In genomic region chr2:189104926-189105325, GRCh38 we compare ENCODE assay signal across 23 cellular contexts.
DNase-seq lines count a peak whose midpoint lies in the region; ATAC-seq and TF ChIP-seq lines count a peak whose summit lies in the region.
"Had no signal": no experiment of that assay in that cellular context is flagged by ENCODE, and none has a peak within 500 bp of the region (broad histone marks: within the 10 kb centered on the region; RNA-seq: fewer than 3 reads in every experiment).

No MANE protein-coding gene starts in this region.

- ATAC-seq in omental fat pad (ENCODE audit: low FRiP score) = peak; percentile 41
- no peak for ATAC-seq in HG02678 (IDR thresholded peaks at IDR 0.05; ENCODE audit: unreplicated experiment)
- no peak for ATAC-seq in HG03097 (IDR thresholded peaks at IDR 0.05; ENCODE audit: low FRiP score, unreplicated experiment)
- ATAC-seq: HCT116, natural killer cell had no signal

- DNase-seq in EL (peak; percentile 55), RPMI7951 (ENCODE audit: low read depth) (peak; percentile 26), dermis microvascular lymphatic vessel endothelial cell (ENCODE audit: low read depth in 2 of 2) (peak; percentile 20 to 25), omental fat pad (ENCODE audit: low spot score) (no peak), NCI-H1105 treated with DMSO at 0.1 percent for 48 hours (lab: John Stamatoyannopoulos, UW) (no peak)
- DNase-seq in activated CD4-positive, alpha-beta T cell treated with anti-CD3 and anti-CD28 coated beads for 1 hour = no peak
- DNase-seq: activated CD4-positive, alpha-beta T cell treated with anti-CD3 and anti-CD28 coated beads, Interleukin-2, amount 10 ng/mL, durations not matched to agents 24 days and 14 days; activated CD8-positive, alpha-beta memory T cell treated with anti-CD3 and anti-CD28 coated beads, Interleukin-2, amount 50 U/mL, for 4 hours; activated effector memory CD4-positive, alpha-beta T cell treated with anti-CD3 and anti-CD28 coated beads, Interleukin-2, amount 50 U/mL, for 16 hours; Calu3; cortex of kidney; GDM1; head of caudate nucleus; Kasumi-1; natural killer cell; NCI-H1417; NCI-H2171; NCI-H774; stimulated activated CD8-positive, alpha-beta memory T cell treated with anti-CD3 and anti-CD28 coated beads, Interleukin-4, amount 100 ng/mL, for 48 hours; substantia nigra had no signal

- TF ChIP-seq CTCF in omental fat pad (IDR thresholded peaks at IDR 0.05) = no peak

Comparison
In these comparisons a context has a peak if more than half of its experiments do, and no peak if none do; other contexts are left out.
1. DNase-seq: peak in EL (single experiment), RPMI7951 (single experiment) and dermis microvascular lymphatic vessel endothelial cell (2 of 2); none in omental fat pad (single experiment), NCI-H1105 treated with DMSO at 0.1 percent for 48 hours (single experiment) and activated CD4-positive, alpha-beta T cell treated with anti-CD3 and anti-CD28 coated beads for 1 hour (single experiment).